8 cellular contexts compared by ENCODE assay signal in the genomic region with DNA sequence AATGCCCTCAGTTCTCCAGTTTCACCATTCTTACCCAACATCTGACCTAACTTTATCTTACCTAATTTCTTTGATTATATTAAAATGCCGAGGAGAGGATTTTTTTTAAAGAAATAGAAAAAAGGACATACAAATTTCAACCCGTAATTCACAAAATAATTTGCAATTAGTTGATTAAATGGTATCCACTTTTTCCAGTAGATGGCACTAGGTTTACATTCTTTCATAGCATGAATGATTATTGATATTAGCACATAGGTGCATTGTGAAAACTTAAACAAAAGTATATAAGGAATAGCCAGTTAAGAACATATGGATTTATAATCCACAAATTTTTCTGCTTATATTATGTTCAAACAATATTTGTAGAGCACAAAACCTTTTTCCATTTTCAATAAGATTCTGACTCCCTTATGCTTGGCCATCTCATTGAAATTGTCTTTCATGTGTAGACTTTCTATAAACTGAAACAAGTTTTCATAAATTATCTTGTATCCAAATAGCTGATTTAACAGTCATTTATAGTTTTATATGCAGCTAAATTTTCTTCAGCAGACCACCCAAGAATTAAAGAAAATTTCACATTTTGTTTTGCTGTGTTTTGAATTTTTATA. TPM values are rescaled to one million over a fixed set of nuclear protein-coding genes. Genes with fewer than 3 reads are reported as not detected.
DNase-seq lines count a peak whose midpoint lies in the region; ATAC-seq and TF ChIP-seq lines count a peak whose summit lies in the region.

No MANE protein-coding gene starts in this region.

- H3K27me3 ChIP-seq in Caco-2 (replicated peaks; ENCODE audit: control insufficient read depth, insufficient read depth, low read length) (no peaks in the 10 kb centered on the region), Karpas-422 (ENCODE audit: low read length) (no peaks in the 10 kb centered on the region), adipocyte (replicated peaks; ENCODE audit: control insufficient read depth, insufficient read depth, low read length) (no peaks in the 10 kb centered on the region), lower lobe of right lung (ENCODE audit: low read depth) (no peaks in the 10 kb centered on the region)

- H3K27ac Mint-ChIP-seq in Caco-2 (ENCODE audit: unreplicated experiment) (no peak overlapping the region), WTC11 (no peak overlapping the region)

- DNase-seq in Caco-2 (no peak), Karpas-422 (peak; percentile 55), adipocyte (ENCODE audit: low read depth) (peak; percentile 72), lower lobe of right lung (no peak), HEK293T (ENCODE audit: extremely low spot score) (no peak), WTC11 (ENCODE audit: low spot score) (no peak)

- no peaks in the 10 kb centered on the region for H3K27me3 Mint-ChIP-seq in Caco-2 (ENCODE audit: insufficient read depth, unreplicated experiment)
- H3K27me3 Mint-ChIP-seq in WTC11 (ENCODE audit: low read depth) = no peaks in the 10 kb centered on the region

- no TSS peak for BruUV-seq in Caco-2 (replicated peaks; lab: Mats Ljungman, UMichigan)

- H3K4me3 Mint-ChIP-seq in Caco-2 (ENCODE audit: unreplicated experiment) (no peak overlapping the region), WTC11 (no peak overlapping the region)

- H3K36me3 Mint-ChIP-seq in Caco-2 (ENCODE audit: insufficient read depth, unreplicated experiment) (no peaks in the 10 kb centered on the region), WTC11 (no peaks in the 10 kb centered on the region)

- H3K79me2 ChIP-seq in Karpas-422 (ENCODE audit: low read length) = no peaks in the 10 kb centered on the region

- H3K27ac ChIP-seq in Karpas-422 (ENCODE audit: low read length) (no peak overlapping the region), lower lobe of right lung (no peak overlapping the region)

- TF ChIP-seq CTCF in Caco-2 (IDR thresholded peaks at IDR 0.05; ENCODE audit: insufficient read depth in 1 of 2, low read depth in 1 of 2, low read length in 1 of 2, severe bottlenecking in 1 of 2, unreplicated experiment in 1 of 2) (peak; percentile 28 to 33), lower lobe of right lung (IDR thresholded peaks at IDR 0.05) (peak; percentile 37), WTC11 (IDR thresholded peaks at IDR 0.05) (no peak)

- no peak overlapping the region for H3K4me3 ChIP-seq in Caco-2 (ENCODE audit: low read depth, low read length)
- H3K4me3 ChIP-seq in Karpas-422 (ENCODE audit: low read length) = no peak overlapping the region
- H3K4me3 ChIP-seq in adipocyte (ENCODE audit: low read length) = no peak overlapping the region
- no peak overlapping the region for H3K4me3 ChIP-seq in lower lobe of right lung

- H3K9ac ChIP-seq in Karpas-422 (ENCODE audit: low read length) = no peak overlapping the region
- peak overlapping the region; percentile 25 for H3K9ac ChIP-seq in adipocyte (ENCODE audit: low read length)

- ATAC-seq in lower lobe of right lung = no peak
- ATAC-seq in HG03039 (IDR thresholded peaks at IDR 0.05; ENCODE audit: unreplicated experiment) = no peak
- ATAC-seq in HG03095 (IDR thresholded peaks at IDR 0.05; ENCODE audit: unreplicated experiment) = no peak
- no peak for ATAC-seq in WTC11

- peaks cover 1% of the 10 kb centered on the region for H3K4me1 Mint-ChIP-seq in Caco-2 (ENCODE audit: low read depth, unreplicated experiment)
- peaks cover 21% of the 10 kb centered on the region for H3K4me1 Mint-ChIP-seq in WTC11

- no peaks in the 10 kb centered on the region for H3K36me3 ChIP-seq in Caco-2 (ENCODE audit: control insufficient read depth, insufficient read depth, low read length)
- no peaks in the 10 kb centered on the region for H3K36me3 ChIP-seq in Karpas-422 (ENCODE audit: insufficient read depth, low read length)
- peaks cover 3% of the 10 kb centered on the region for H3K36me3 ChIP-seq in adipocyte (ENCODE audit: control insufficient read depth, insufficient read depth, low read length, severe bottlenecking)
- no peaks in the 10 kb centered on the region for H3K36me3 ChIP-seq in lower lobe of right lung

- H3K9me3 Mint-ChIP-seq in Caco-2 (ENCODE audit: unreplicated experiment) = no peaks in the 10 kb centered on the region
- no peaks in the 10 kb centered on the region for H3K9me3 Mint-ChIP-seq in WTC11

- H3K9me3 ChIP-seq in Caco-2 = no peaks in the 10 kb centered on the region
- no peaks in the 10 kb centered on the region for H3K9me3 ChIP-seq in Karpas-422 (ENCODE audit: low read length)
- H3K9me3 ChIP-seq in adipocyte (ENCODE audit: control insufficient read depth, low read length) = no peaks in the 10 kb centered on the region
- no peaks in the 10 kb centered on the region for H3K9me3 ChIP-seq in lower lobe of right lung

- CTCF ChIA-PET in Caco-2 (lab: Charles Lee) (interaction anchor here (1.0 kb wide), 1 partner anchor 243 kb away, joined by 3 read pairs; no protein-coding TSS in a partner anchor), HEK293T (lab: Yijun Ruan, JAX) (no interaction called here), WTC11 (lab: Charles Lee) (no interaction called here)

- no peaks in the 10 kb centered on the region for H3K9me2 ChIP-seq in Karpas-422 (replicated peaks; ENCODE audit: insufficient read depth, low read length)

- no peaks in the 10 kb centered on the region for H4K20me1 ChIP-seq in Karpas-422 (ENCODE audit: insufficient read depth, low read depth, low read length)

- POLR2A ChIA-PET in Caco-2 (lab: Charles Lee) = no interaction called here
- POLR2A ChIA-PET in HEK293T (lab: Yijun Ruan, JAX) = no interaction called here
- POLR2A ChIA-PET in WTC11 (lab: Charles Lee) = no interaction called here

- H3K4me1 ChIP-seq in Caco-2 (0 out of 2 replicates have a peak, but pooled peaks cover 3% of the 10 kb centered on the region), Karpas-422 (ENCODE audit: low read length) (no peaks in the 10 kb centered on the region), adipocyte (ENCODE audit: control insufficient read depth, insufficient read depth, low read length) (peaks cover 6% of the 10 kb centered on the region), lower lobe of right lung (no peaks in the 10 kb centered on the region)

- H3K4me2 ChIP-seq in Karpas-422 (ENCODE audit: low read depth, low read length, poor library complexity, severe bottlenecking) = no peak overlapping the region

- intact Hi-C loops in Caco-2 (cut with micrococcal nuclease; ENCODE audit: unreplicated experiment) (loop anchor here (1.0 kb wide), 1 partner anchor 669 kb away; no protein-coding TSS in a partner anchor), lower lobe of right lung (cut with DNase I) (loop anchor here (10.0 kb wide), 1 partner anchor 771 kb away; no protein-coding TSS in a partner anchor)

- no peak overlapping the region for H2AFZ ChIP-seq in Karpas-422 (ENCODE audit: low read length)

TF ChIP-seq in HEK293T, 16 proteins besides CTCF, POLR2A, EP300 and RAD21:
- no peak for TF ChIP-seq ZNF384 (IDR thresholded peaks at IDR 0.05)
- TF ChIP-seq SP1 (IDR thresholded peaks at IDR 0.05) = no peak
- TF ChIP-seq, protein P1, sequence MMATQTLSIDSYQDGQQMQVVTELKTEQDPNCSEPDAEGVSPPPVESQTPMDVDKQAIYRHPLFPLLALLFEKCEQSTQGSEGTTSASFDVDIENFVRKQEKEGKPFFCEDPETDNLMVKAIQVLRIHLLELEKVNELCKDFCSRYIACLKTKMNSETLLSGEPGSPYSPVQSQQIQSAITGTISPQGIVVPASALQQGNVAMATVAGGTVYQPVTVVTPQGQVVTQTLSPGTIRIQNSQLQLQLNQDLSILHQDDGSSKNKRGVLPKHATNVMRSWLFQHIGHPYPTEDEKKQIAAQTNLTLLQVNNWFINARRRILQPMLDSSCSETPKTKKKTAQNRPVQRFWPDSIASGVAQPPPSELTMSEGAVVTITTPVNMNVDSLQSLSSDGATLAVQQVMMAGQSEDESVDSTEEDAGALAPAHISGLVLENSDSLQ (IDR thresholded peaks at IDR 0.05) = no peak
- no peak for TF ChIP-seq SUZ12 (IDR thresholded peaks at IDR 0.05)
- TF ChIP-seq ELF4 (IDR thresholded peaks at IDR 0.05) = no peak
- no peak for TF ChIP-seq ARNT (IDR thresholded peaks at IDR 0.05)
- no peak for TF ChIP-seq TARDBP (IDR thresholded peaks at IDR 0.05)
- no peak for TF ChIP-seq FOXM1 (IDR thresholded peaks at IDR 0.05; ENCODE audit: borderline replicate concordance)
- no peak for TF ChIP-seq L3MBTL2 (conservative IDR thresholded peaks at IDR 0.05)

TF ChIP-seq in WTC11, 78 proteins besides CTCF, POLR2A, EP300 and RAD21 (continues in another document):
- TF ChIP-seq, protein P2, sequence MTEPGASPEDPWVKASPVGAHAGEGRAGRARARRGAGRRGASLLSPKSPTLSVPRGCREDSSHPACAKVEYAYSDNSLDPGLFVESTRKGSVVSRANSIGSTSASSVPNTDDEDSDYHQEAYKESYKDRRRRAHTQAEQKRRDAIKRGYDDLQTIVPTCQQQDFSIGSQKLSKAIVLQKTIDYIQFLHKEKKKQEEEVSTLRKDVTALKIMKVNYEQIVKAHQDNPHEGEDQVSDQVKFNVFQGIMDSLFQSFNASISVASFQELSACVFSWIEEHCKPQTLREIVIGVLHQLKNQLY (CRISPR knock-in tag; IDR thresholded peaks at IDR 0.05) = no peak
- TF ChIP-seq, protein P3, sequence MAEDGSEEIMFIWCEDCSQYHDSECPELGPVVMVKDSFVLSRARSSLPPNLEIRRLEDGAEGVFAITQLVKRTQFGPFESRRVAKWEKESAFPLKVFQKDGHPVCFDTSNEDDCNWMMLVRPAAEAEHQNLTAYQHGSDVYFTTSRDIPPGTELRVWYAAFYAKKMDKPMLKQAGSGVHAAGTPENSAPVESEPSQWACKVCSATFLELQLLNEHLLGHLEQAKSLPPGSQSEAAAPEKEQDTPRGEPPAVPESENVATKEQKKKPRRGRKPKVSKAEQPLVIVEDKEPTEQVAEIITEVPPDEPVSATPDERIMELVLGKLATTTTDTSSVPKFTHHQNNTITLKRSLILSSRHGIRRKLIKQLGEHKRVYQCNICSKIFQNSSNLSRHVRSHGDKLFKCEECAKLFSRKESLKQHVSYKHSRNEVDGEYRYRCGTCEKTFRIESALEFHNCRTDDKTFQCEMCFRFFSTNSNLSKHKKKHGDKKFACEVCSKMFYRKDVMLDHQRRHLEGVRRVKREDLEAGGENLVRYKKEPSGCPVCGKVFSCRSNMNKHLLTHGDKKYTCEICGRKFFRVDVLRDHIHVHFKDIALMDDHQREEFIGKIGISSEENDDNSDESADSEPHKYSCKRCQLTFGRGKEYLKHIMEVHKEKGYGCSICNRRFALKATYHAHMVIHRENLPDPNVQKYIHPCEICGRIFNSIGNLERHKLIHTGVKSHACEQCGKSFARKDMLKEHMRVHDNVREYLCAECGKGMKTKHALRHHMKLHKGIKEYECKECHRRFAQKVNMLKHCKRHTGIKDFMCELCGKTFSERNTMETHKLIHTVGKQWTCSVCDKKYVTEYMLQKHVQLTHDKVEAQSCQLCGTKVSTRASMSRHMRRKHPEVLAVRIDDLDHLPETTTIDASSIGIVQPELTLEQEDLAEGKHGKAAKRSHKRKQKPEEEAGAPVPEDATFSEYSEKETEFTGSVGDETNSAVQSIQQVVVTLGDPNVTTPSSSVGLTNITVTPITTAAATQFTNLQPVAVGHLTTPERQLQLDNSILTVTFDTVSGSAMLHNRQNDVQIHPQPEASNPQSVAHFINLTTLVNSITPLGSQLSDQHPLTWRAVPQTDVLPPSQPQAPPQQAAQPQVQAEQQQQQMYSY (CRISPR knock-in tag; IDR thresholded peaks at IDR 0.05) = no peak

RNA-seq across cellular contexts. Expression of a gene that starts 35.3 kb away (rescaled TPM):
- 7.4 and 7.7 TPM in 2 replicates for total RNA-seq in Caco-2 (2022)
- not detected in 2 replicates for total RNA-seq in Karpas-422 (2014; rRNA removed; shearing (Covaris generic); ENCODE audit: low replicate concordance)
- 47.3 TPM for total RNA-seq in lower lobe of right lung
- total RNA-seq in WTC11 (2021) = 0.80 to 1.8 TPM (median 0.85 TPM) in 3 replicates

Comparison
In these comparisons a context has a peak if more than half of its experiments do, and no peak if none do; other contexts are left out.
1. DNase-seq: peak in Karpas-422 (single experiment) and adipocyte (single experiment); none in Caco-2 (0 of 2), lower lobe of right lung (single experiment), HEK293T (single experiment) and WTC11 (single experiment).